8 cellular contexts compared by ENCODE assay signal in the genomic region with DNA sequence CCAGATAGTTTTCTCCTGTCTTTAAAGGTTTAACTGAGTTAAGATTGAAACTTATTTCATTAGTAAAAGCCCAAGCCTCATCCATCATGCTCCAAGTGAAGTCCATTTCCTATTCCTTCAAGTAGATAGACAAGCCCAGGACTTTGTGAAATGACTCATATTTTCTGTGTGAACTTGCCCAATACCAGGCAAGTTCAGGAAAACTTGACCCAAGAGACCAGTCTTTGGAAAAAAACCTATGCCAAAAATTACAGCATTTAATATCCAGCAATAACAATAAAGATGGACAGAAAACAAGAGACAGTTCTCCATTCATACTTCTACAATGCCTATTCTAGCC. TPM values are rescaled to one million over a fixed set of nuclear protein-coding genes. Genes with fewer than 3 reads are reported as not detected.
DNase-seq lines count a peak whose midpoint lies in the region; ATAC-seq, FAIRE-seq and TF ChIP-seq lines count a peak whose summit lies in the region.

No MANE protein-coding gene starts in this region.

- H3K9me3 ChIP-seq in keratinocyte (ENCODE audit: control insufficient read depth, low read depth, low read length) (no peaks in the 10 kb centered on the region), thymus (ENCODE audit: control insufficient read depth) (no peaks in the 10 kb centered on the region)

- CTCF ChIA-PET in activated CD4-positive, alpha-beta T cell treated with anti-CD3 and anti-CD28 coated beads for 36 hours (lab: Charles Lee), result interaction anchor here (0.7 to 1.5 kb wide), 6 partner anchors 15 to 296 kb away, joined by 3 to 7 read pairs (median 4); no protein-coding TSS in a partner anchor

- in situ Hi-C loops in astrocyte of the cerebellum (cut with HindIII; ENCODE audit: low sequenced_read_pairs), result no loop called here

- H2AFZ ChIP-seq in keratinocyte (ENCODE audit: control insufficient read depth, low read length), result peak overlapping the region; percentile 87

- H3K9me1 ChIP-seq in keratinocyte (ENCODE audit: control insufficient read depth, extremely low read depth, insufficient read depth, low read length), result no peaks in the 10 kb centered on the region

- ATAC-seq in activated CD4-positive, alpha-beta T cell treated with anti-CD3 and anti-CD28 coated beads for 36 hours, result no peak
- ATAC-seq in HG03457 (IDR thresholded peaks at IDR 0.05; ENCODE audit: unreplicated experiment) (no peak), left lobe of liver (no peak)

- dilution Hi-C loops in keratinocyte (cut with MboI; ENCODE audit: extremely low pct_ligation_motif_present, low sequenced_read_pairs), result no loop called here

- TF ChIP-seq CTCF in astrocyte of the cerebellum (IDR thresholded peaks at IDR 0.05; ENCODE audit: low read depth, low read length, missing control alignments), result no peak
- no peak for TF ChIP-seq CTCF in keratinocyte (optimal IDR thresholded peaks at IDR 0.05 in 1 of 3, IDR thresholded peaks at IDR 0.05 in 1 of 3, conservative IDR thresholded peaks at IDR 0.05 in 1 of 3; ENCODE audit: extremely low read depth in 1 of 3, insufficient read depth in 2 of 3, low read length in 3 of 3)

- H3K4me1 Mint-ChIP-seq in activated CD4-positive, alpha-beta T cell treated with anti-CD3 and anti-CD28 coated beads for 36 hours, result peaks cover 50% of the 10 kb centered on the region

- H3K79me2 ChIP-seq in keratinocyte (ENCODE audit: control insufficient read depth, insufficient read depth, low read length), result peaks cover 1% of the 10 kb centered on the region

- peak overlapping the region; percentile 90 for H3K27ac Mint-ChIP-seq in activated CD4-positive, alpha-beta T cell treated with anti-CD3 and anti-CD28 coated beads for 36 hours

- H3K36me3 Mint-ChIP-seq in activated CD4-positive, alpha-beta T cell treated with anti-CD3 and anti-CD28 coated beads for 36 hours (ENCODE audit: low read depth), result peaks cover 15% of the 10 kb centered on the region

- H3K4me3 ChIP-seq in astrocyte of the cerebellum (ENCODE audit: low read depth, low read length) (peak overlapping the region; percentile 83), keratinocyte (ENCODE audit: control insufficient read depth in 2 of 3, extremely low read depth in 1 of 3, insufficient read depth in 2 of 3, low read depth in 1 of 3, low read length in 3 of 3) (peak overlapping the region; percentile 78 to 96 (median 81)), thymus (ENCODE audit: low read length) (peak overlapping the region; percentile 57)

- intact Hi-C loops in activated CD4-positive, alpha-beta T cell treated with anti-CD3 and anti-CD28 coated beads for 36 hours (cut with DNase I, micrococcal nuclease), result loop anchor here (1.0 to 10.0 kb wide), 8 partner anchors 26 to 799 kb away; partner anchors contain the start of genes SLC41A1 (in 2 of the 2) and PM20D1 (in 1 of the 2)

- H3K27me3 Mint-ChIP-seq in activated CD4-positive, alpha-beta T cell treated with anti-CD3 and anti-CD28 coated beads for 36 hours, result no peaks in the 10 kb centered on the region

- peak overlapping the region; percentile 48 for H3K27ac ChIP-seq in keratinocyte (ENCODE audit: control insufficient read depth, insufficient read depth, low read length)
- no peak overlapping the region for H3K27ac ChIP-seq in thymus (ENCODE audit: low read depth)

- peak overlapping the region; percentile 96 for H3K4me2 ChIP-seq in keratinocyte (ENCODE audit: control insufficient read depth, extremely low read depth, insufficient read depth, low read depth, low read length)

- no peaks in the 10 kb centered on the region for H3K9me3 Mint-ChIP-seq in activated CD4-positive, alpha-beta T cell treated with anti-CD3 and anti-CD28 coated beads for 36 hours (ENCODE audit: low read depth)

- H3K36me3 ChIP-seq in keratinocyte (ENCODE audit: control insufficient read depth in 2 of 2, extremely low read depth in 1 of 2, insufficient read depth in 2 of 2, low read length in 2 of 2) (peaks cover 0 to under 1% of the 10 kb centered on the region in 2 experiments), thymus (ENCODE audit: control insufficient read depth, insufficient read depth) (no peaks in the 10 kb centered on the region)

- H3K4me1 ChIP-seq in keratinocyte (ENCODE audit: control insufficient read depth, extremely low read depth, insufficient read depth, low read length), result peaks cover 7% of the 10 kb centered on the region
- peaks cover 6% of the 10 kb centered on the region for H3K4me1 ChIP-seq in thymus (ENCODE audit: control insufficient read depth, insufficient read depth, low read length)

- POLR2A ChIA-PET in activated CD4-positive, alpha-beta T cell treated with anti-CD3 and anti-CD28 coated beads for 36 hours (lab: Charles Lee), result interaction anchor here (1.4 to 3.2 kb wide), 2 partner anchors 26 to 144 kb away, joined by 3 to 21 read pairs; partner anchors contain the start of genes ELK4 and NUCKS1

- DNase-seq in activated CD4-positive, alpha-beta T cell treated with anti-CD3 and anti-CD28 coated beads for 36 hours, result no peak
- DNase-seq in activated CD4-positive, alpha-beta T cell treated with anti-CD3 and anti-CD28 coated beads for 4 hours, result no peak
- DNase-seq in astrocyte of the cerebellum (ENCODE audit: low read depth) (no peak), keratinocyte (ENCODE audit: low read depth, low spot score) (no peak), NCI-H2196 (lab: John Stamatoyannopoulos, UW; ENCODE audit: unreplicated experiment) (no peak), left lobe of liver (ENCODE audit: low spot score) (no peak)

- peak overlapping the region; percentile 89 for H3K4me3 Mint-ChIP-seq in activated CD4-positive, alpha-beta T cell treated with anti-CD3 and anti-CD28 coated beads for 36 hours

- peak overlapping the region; percentile 83 for H3K9ac ChIP-seq in keratinocyte (ENCODE audit: control insufficient read depth, extremely low read depth, insufficient read depth, low read length)

- H4K20me1 ChIP-seq in keratinocyte (ENCODE audit: control insufficient read depth, extremely low read depth, insufficient read depth, low read length), result no peaks in the 10 kb centered on the region

- FAIRE-seq in keratinocyte (lab: Jason Lieb, UNC), result no peak

- no peaks in the 10 kb centered on the region for H3K27me3 ChIP-seq in keratinocyte (ENCODE audit: control insufficient read depth, extremely low read depth, insufficient read depth, low read length)
- peaks cover 11% of the 10 kb centered on the region for H3K27me3 ChIP-seq in thymus (ENCODE audit: control insufficient read depth, insufficient read depth)

RNA-seq across cellular contexts. Expression of gene RAB29, which starts 0.4 kb away (rescaled TPM):
- total RNA-seq in activated CD4-positive, alpha-beta T cell treated with anti-CD3 and anti-CD28 coated beads for 36 hours, result 10 to 100 TPM; 29.3 to 29.4 TPM
- polyA plus RNA-seq in keratinocyte (26.7 to 28.0 TPM (median 27.3 TPM) in 3 replicates), thymus (18.8 TPM)
- 6.2 TPM for polyA plus RNA-seq in keratinocyte (2011; ENCODE audit: low read depth)
- 23.7 and 28.5 TPM in 2 replicates for polyA plus RNA-seq in keratinocyte (2011; cell fraction: cytosol; rRNA removed)
- polyA plus RNA-seq in keratinocyte (2011; cell fraction: nucleus; rRNA removed), result 28.4 and 29.1 TPM in 2 replicates
- polyA plus RNA-seq in keratinocyte (2012; ENCODE audit: low replicate concordance), result 12.5 and 27.2 TPM in 2 replicates
- polyA minus RNA-seq in keratinocyte, result 16.1 to 17.9 TPM (median 17.0 TPM) in 3 replicates
- 21.7 TPM for polyA minus RNA-seq in keratinocyte (2011; cell fraction: cytosol; rRNA and poly(A)+ RNA removed)
- 10.8 and 17.6 TPM in 2 replicates for polyA minus RNA-seq in keratinocyte (2011; cell fraction: nucleus; rRNA and poly(A)+ RNA removed)
- 20.7 TPM for total RNA-seq in left lobe of liver

RNA-seq across cellular contexts. Expression of gene NUCKS1, which starts 25.7 kb away (rescaled TPM):
- total RNA-seq in activated CD4-positive, alpha-beta T cell treated with anti-CD3 and anti-CD28 coated beads for 36 hours, result 100 to 1,000 TPM; 189 to 260 TPM
- polyA plus RNA-seq in keratinocyte (38.0 to 71.6 TPM (median 46.1 TPM) in 3 replicates), thymus (71.8 TPM)
- polyA plus RNA-seq in keratinocyte (2011; ENCODE audit: low read depth), result 118 TPM
- polyA plus RNA-seq in keratinocyte (2011; cell fraction: cytosol; rRNA removed), result 30.6 and 49.2 TPM in 2 replicates
- 23.5 and 31.6 TPM in 2 replicates for polyA plus RNA-seq in keratinocyte (2011; cell fraction: nucleus; rRNA removed)
- polyA plus RNA-seq in keratinocyte (2012; ENCODE audit: low replicate concordance), result 29.2 and 63.3 TPM in 2 replicates
- 38.1 to 114 TPM (median 66.3 TPM) in 3 replicates for polyA minus RNA-seq in keratinocyte
- 49.5 TPM for polyA minus RNA-seq in keratinocyte (2011; cell fraction: cytosol; rRNA and poly(A)+ RNA removed)
- polyA minus RNA-seq in keratinocyte (2011; cell fraction: nucleus; rRNA and poly(A)+ RNA removed), result 26.7 and 61.1 TPM in 2 replicates
- 72.3 TPM for total RNA-seq in left lobe of liver

RNA-seq across cellular contexts. Expression of gene SLC41A1, which starts 37.3 kb away (rescaled TPM):
- total RNA-seq in activated CD4-positive, alpha-beta T cell treated with anti-CD3 and anti-CD28 coated beads for 36 hours, result 10 to 100 TPM; 34.4 to 41.5 TPM
- 11.0 to 22.5 TPM (median 21.7 TPM) in 3 replicates for polyA plus RNA-seq in keratinocyte
- 5.5 TPM for polyA plus RNA-seq in keratinocyte (2011; ENCODE audit: low read depth)
- 10.9 and 15.4 TPM in 2 replicates for polyA plus RNA-seq in keratinocyte (2011; cell fraction: cytosol; rRNA removed)
- 30.7 and 33.9 TPM in 2 replicates for polyA plus RNA-seq in keratinocyte (2011; cell fraction: nucleus; rRNA removed)
- polyA plus RNA-seq in keratinocyte (2012; ENCODE audit: low replicate concordance), result 11.5 and 15.7 TPM in 2 replicates
- 10.0 to 23.1 TPM (median 14.9 TPM) in 3 replicates for polyA minus RNA-seq in keratinocyte
- polyA minus RNA-seq in keratinocyte (2011; cell fraction: cytosol; rRNA and poly(A)+ RNA removed), result 6.9 TPM
- polyA minus RNA-seq in keratinocyte (2011; cell fraction: nucleus; rRNA and poly(A)+ RNA removed), result 10.8 and 15.1 TPM in 2 replicates
- 7.8 TPM for polyA plus RNA-seq in thymus
- 4.5 TPM for total RNA-seq in left lobe of liver
